23 cellular contexts compared by ENCODE assay signal in the genomic region with DNA sequence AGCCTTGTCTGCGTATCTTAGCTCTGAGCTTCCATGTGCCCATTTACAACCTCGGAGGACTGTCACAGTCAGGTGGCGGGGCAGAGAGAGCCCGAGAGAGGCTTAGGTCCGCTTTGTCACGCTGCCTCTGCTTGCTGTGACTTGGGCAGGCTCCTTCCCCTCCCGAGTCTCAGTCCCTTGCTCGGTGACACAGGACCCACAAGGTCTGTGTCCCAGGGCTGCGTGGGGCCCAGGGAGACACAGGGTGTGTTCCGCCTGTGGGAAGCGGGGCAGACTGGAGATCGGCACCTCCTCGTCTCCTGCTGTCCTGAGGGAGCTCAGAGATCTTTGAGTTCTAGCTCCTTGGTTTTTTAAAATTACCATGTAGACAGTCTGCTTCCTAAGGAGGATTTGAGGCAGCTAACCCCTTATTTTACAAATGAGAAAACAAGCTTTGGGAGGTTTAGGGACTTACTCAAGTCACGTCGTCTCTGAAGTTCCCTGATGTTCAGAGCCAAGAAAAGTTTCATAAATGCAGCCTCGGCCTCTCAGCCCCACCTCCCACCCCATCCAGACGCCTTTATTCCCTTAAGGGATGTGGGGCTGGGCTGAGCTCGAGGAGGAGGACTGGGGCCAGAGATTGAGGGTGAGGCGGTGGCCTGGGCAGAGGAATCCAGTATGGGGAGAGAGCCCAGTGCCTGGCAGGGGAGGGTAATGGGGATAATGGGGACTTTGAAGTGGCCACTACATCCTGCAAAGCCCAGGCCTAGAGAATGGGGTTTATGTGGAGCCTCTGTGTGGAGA.
DNase-seq lines count a peak whose midpoint lies in the region; ATAC-seq and TF ChIP-seq lines count a peak whose summit lies in the region.
"Had no signal": no experiment of that assay in that cellular context is flagged by ENCODE, and none has a peak within 500 bp of the region (broad histone marks: within the 10 kb centered on the region; RNA-seq: fewer than 3 reads in every experiment).

No MANE protein-coding gene starts in this region.

- H3K4me3 Mint-ChIP-seq in type B pancreatic cell, result no peak overlapping the region
- H3K4me3 Mint-ChIP-seq: activated CD4-positive, alpha-beta T cell treated with anti-CD3 and anti-CD28 coated beads for 36 hours; activated T-cell treated with anti-CD3 and anti-CD28 coated beads, Interleukin-2, amount 50 U/mL, for 24 hours; CD4-positive, alpha-beta memory T cell; endodermal cell; memory B cell; T-helper 1 cell treated with Interleukin-12 subunit alpha and Interleukin-12 subunit beta and Interleukin-4 antibody, amounts not matched to agents 30 μg/mL and 1 μg/mL, for 36 hours had no signal

- no peaks in the 10 kb centered on the region for H3K79me2 ChIP-seq in osteoblast (ENCODE audit: insufficient read depth, low read length)

- H3K4me1 ChIP-seq in SJCRH30 (peaks cover 49% of the 10 kb centered on the region), heart right ventricle (peaks cover 0 to 23% (median 0%) of the 10 kb centered on the region in 9 donors), osteoblast (ENCODE audit: insufficient read depth, low read length) (peaks cover 11% of the 10 kb centered on the region)
- H3K4me1 ChIP-seq: colonic mucosa, Peyer's patch had no signal

- no peaks in the 10 kb centered on the region for H4K20me1 ChIP-seq in osteoblast (ENCODE audit: insufficient read depth, low read length)

- H3K4me3 ChIP-seq in SJCRH30 (no peak overlapping the region), heart right ventricle (no peak overlapping the region), osteoblast (ENCODE audit: insufficient read depth, low read length) (no peak overlapping the region)
- H3K4me3 ChIP-seq: colonic mucosa, esophagus squamous epithelium, Peyer's patch had no signal

- H3K9me3 ChIP-seq in SJCRH30 (replicated peaks), result no peaks in the 10 kb centered on the region
- peaks cover 0 to 3% (median 0%) of the 10 kb centered on the region in 11 donors for H3K9me3 ChIP-seq in heart right ventricle
- H3K9me3 ChIP-seq in osteoblast (ENCODE audit: low read depth, low read length), result no peaks in the 10 kb centered on the region
- H3K9me3 ChIP-seq: colonic mucosa, esophagus squamous epithelium, Peyer's patch had no signal

- H3K36me3 ChIP-seq in SJCRH30 (no peaks in the 10 kb centered on the region), heart right ventricle (no peaks in the 10 kb centered on the region), osteoblast (ENCODE audit: insufficient read depth, low read length) (no peaks in the 10 kb centered on the region)
- H3K36me3 ChIP-seq: colonic mucosa, esophagus squamous epithelium, Peyer's patch had no signal

- peak in 5 of 8 donors; percentile 35 to 63 (median 48) for ATAC-seq in heart right ventricle
- ATAC-seq in GM21528 (IDR thresholded peaks at IDR 0.05; ENCODE audit: low FRiP score, unreplicated experiment), result no peak
- ATAC-seq in HG02759 (IDR thresholded peaks at IDR 0.05; ENCODE audit: unreplicated experiment), result no peak
- ATAC-seq: activated CD4-positive, alpha-beta T cell treated with anti-CD3 and anti-CD28 coated beads for 36 hours had no signal

- H3K27me3 ChIP-seq in SJCRH30 (no peaks in the 10 kb centered on the region), heart right ventricle (peaks cover 0 to 61% (median 27%) of the 10 kb centered on the region in 7 donors), osteoblast (ENCODE audit: insufficient read depth, low read length) (peaks cover 22% of the 10 kb centered on the region)
- H3K27me3 ChIP-seq: colonic mucosa, Peyer's patch had no signal

- 60 to 65% methylated on average over 19 of the region's 19 CpGs for WGBS in heart right ventricle, 2 donors

- intact Hi-C loops in heart right ventricle (cut with DNase I), result loop anchor here in 1 of 10 donors (10.0 kb wide), 1 partner anchor 111 kb away; no protein-coding TSS in a partner anchor

- DNase-seq in GM03348 (ENCODE audit: low spot score) (peak; percentile 74), SJCRH30 (peak in 1 of 2 experiments; percentile 11), heart right ventricle (peak in 1 of 2 donors; percentile 28), osteoblast (ENCODE audit: insufficient read length, low spot score, missing footprints) (no peak), type B pancreatic cell (ENCODE audit: extremely low spot score, unreplicated experiment) (no peak)
- DNase-seq: activated CD4-positive, alpha-beta T cell treated with anti-CD3 and anti-CD28 coated beads for 36 hours; activated CD8-positive, alpha-beta memory T cell treated with anti-CD3 and anti-CD28 coated beads for 24 hours; activated gamma-delta T cell treated with Interleukin-2 at 50 U/mL for 16 hours; activated T-cell treated with anti-CD3 and anti-CD28 coated beads, Interleukin-2, amount 50 U/mL, for 24 hours; CD4-positive, alpha-beta memory T cell; colonic mucosa; EL; endodermal cell; esophagus squamous epithelium; NCI-H1436 treated with DMSO at 0.1 percent for 48 hours; NCI-H510A treated with DMSO at 0.1 percent for 48 hours; Peyer's patch; stimulated activated naive CD4-positive, alpha-beta T cell treated with Interleukin-2 at 50 U/mL for 16 hours had no signal

- H3K27me3 Mint-ChIP-seq in type B pancreatic cell, result peaks cover 12% of the 10 kb centered on the region

- no peak overlapping the region for H3K27ac Mint-ChIP-seq in type B pancreatic cell
- H3K27ac Mint-ChIP-seq: activated CD4-positive, alpha-beta T cell treated with anti-CD3 and anti-CD28 coated beads for 36 hours; activated T-cell treated with anti-CD3 and anti-CD28 coated beads, Interleukin-2, amount 50 U/mL, for 24 hours; endodermal cell; memory B cell; T-helper 1 cell treated with Interleukin-12 subunit alpha and Interleukin-12 subunit beta and Interleukin-4 antibody, amounts not matched to agents 30 μg/mL and 1 μg/mL, for 36 hours had no signal

- H2AFZ ChIP-seq in osteoblast (ENCODE audit: low read length), result peak overlapping the region; percentile 41

- TF ChIP-seq CTCF in heart right ventricle (IDR thresholded peaks at IDR 0.05), result no peak
- no peak for TF ChIP-seq CTCF in osteoblast (IDR thresholded peaks at IDR 0.05; ENCODE audit: extremely low read depth, low read depth, low read length)
- no peak for TF ChIP-seq CTCF in type B pancreatic cell (conservative IDR thresholded peaks at IDR 0.05)

- peak overlapping the region; percentile 96 for H3K27ac ChIP-seq in SJCRH30
- H3K27ac ChIP-seq in heart right ventricle, result peak overlapping the region in 3 of 10 donors; percentile 6 to 65 (median 31)
- no peak overlapping the region for H3K27ac ChIP-seq in osteoblast (ENCODE audit: low read depth, low read length)
- H3K27ac ChIP-seq: colonic mucosa, esophagus squamous epithelium, KMS-11, Peyer's patch had no signal

- H3K4me2 ChIP-seq in osteoblast (ENCODE audit: insufficient read depth, low read length), result no peak overlapping the region
- H3K4me2 ChIP-seq: KMS-11 had no signal

- peaks cover 9% of the 10 kb centered on the region for H3K4me1 Mint-ChIP-seq in type B pancreatic cell (ENCODE audit: unreplicated experiment)
- H3K4me1 Mint-ChIP-seq: activated CD4-positive, alpha-beta T cell treated with anti-CD3 and anti-CD28 coated beads for 36 hours; CD4-positive, alpha-beta memory T cell; memory B cell had no signal

- no peaks in the 10 kb centered on the region for H3K9me3 Mint-ChIP-seq in type B pancreatic cell
- H3K9me3 Mint-ChIP-seq: activated T-cell treated with anti-CD3 and anti-CD28 coated beads, Interleukin-2, amount 50 U/mL, for 24 hours; CD4-positive, alpha-beta memory T cell; endodermal cell; memory B cell; T-helper 1 cell treated with Interleukin-12 subunit alpha and Interleukin-12 subunit beta and Interleukin-4 antibody, amounts not matched to agents 30 μg/mL and 1 μg/mL, for 36 hours had no signal

- no peaks in the 10 kb centered on the region for H3K36me3 Mint-ChIP-seq in type B pancreatic cell
- H3K36me3 Mint-ChIP-seq: CD4-positive, alpha-beta memory T cell; memory B cell had no signal

Comparison
In these comparisons a context has a peak if more than half of its experiments do, and no peak if none do; other contexts are left out.
1. ATAC-seq: peak in heart right ventricle (5 of 8); none in GM21528 (single experiment) and HG02759 (single experiment).